Comparison of ENCODE assay signal across 18 cellular contexts in the genomic region with DNA sequence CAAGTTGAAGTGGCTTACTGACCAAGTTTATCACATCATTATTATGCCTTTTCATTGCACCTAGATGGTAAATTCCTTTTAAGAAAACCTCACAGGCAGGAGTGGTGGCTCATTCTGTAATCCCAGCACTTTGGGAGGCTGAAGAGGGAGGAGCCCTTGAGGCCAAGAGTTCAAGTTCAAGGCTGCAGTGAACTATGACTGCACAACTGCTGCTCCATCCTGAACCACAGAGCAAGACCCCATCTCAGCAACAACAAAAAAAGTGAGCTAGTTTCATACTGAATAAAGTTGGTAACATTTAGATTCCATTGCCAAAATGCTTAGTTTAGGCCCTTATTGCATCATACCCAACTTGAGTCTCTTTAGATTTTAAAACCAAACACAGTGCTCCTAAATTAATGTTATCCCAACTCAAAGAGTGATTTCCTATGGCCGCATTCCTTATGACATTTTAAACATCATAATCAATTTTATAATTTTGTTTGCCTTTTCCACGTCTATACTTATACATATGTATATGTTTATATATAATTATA. TPM values are rescaled to one million over a fixed set of nuclear protein-coding genes. Genes with fewer than 3 reads are reported as not detected.
DNase-seq lines count a peak whose midpoint lies in the region; ATAC-seq and TF ChIP-seq lines count a peak whose summit lies in the region.
"Had no signal": no experiment of that assay in that cellular context is flagged by ENCODE, and none has a peak within 500 bp of the region (broad histone marks: within the 10 kb centered on the region; RNA-seq: fewer than 3 reads in every experiment).

No MANE protein-coding gene starts in this region.

- H3K4me3 Mint-ChIP-seq in activated CD4-positive, alpha-beta memory T cell treated with anti-CD3 and anti-CD28 coated beads for 36 hours: no peak overlapping the region
- no peak overlapping the region for H3K4me3 Mint-ChIP-seq in activated CD4-positive, alpha-beta memory T cell treated with anti-CD3 and anti-CD28 coated beads, Interleukin-2, amount 10 ng/mL, durations not matched to agents 7 days and 5 days
- no peak overlapping the region for H3K4me3 Mint-ChIP-seq in activated B cell treated with CpG ODN at 0.5 μM for 24 hours
- H3K4me3 Mint-ChIP-seq in CD4-positive, alpha-beta memory T cell: peak overlapping the region in 1 of 8 donors; percentile 26

- no peak overlapping the region for H3K9ac ChIP-seq in DND-41 (ENCODE audit: low read depth, low read length)
- no peak overlapping the region for H3K9ac ChIP-seq in trophoblast cell (ENCODE audit: low read length)
- H3K9ac ChIP-seq: GM23248 had no signal

- no peak overlapping the region for H3K18ac ChIP-seq in trophoblast cell (ENCODE audit: low read length)

- peaks cover 98% of the 10 kb centered on the region for H3K79me2 ChIP-seq in DND-41 (ENCODE audit: insufficient read depth, low read length)
- H3K79me2 ChIP-seq in trophoblast cell (ENCODE audit: control insufficient read depth, insufficient read depth, low read length, poor library complexity): peaks cover 7% of the 10 kb centered on the region

- H3K14ac ChIP-seq in trophoblast cell (ENCODE audit: low read length): no peak overlapping the region

- H3K27ac ChIP-seq in DND-41 (ENCODE audit: low read length) (no peak overlapping the region), trophoblast cell (ENCODE audit: low read depth, low read length) (no peak overlapping the region)
- no peak overlapping the region for H3K27ac ChIP-seq in CD4-positive, alpha-beta memory T cell (ENCODE audit: low read depth, low read length)
- H3K27ac ChIP-seq: C4-2B, GM23248, HL-60, PC-9 had no signal

- no peaks in the 10 kb centered on the region for H3K27me3 Mint-ChIP-seq in activated CD4-positive, alpha-beta memory T cell treated with anti-CD3 and anti-CD28 coated beads for 36 hours
- no peaks in the 10 kb centered on the region for H3K27me3 Mint-ChIP-seq in activated CD4-positive, alpha-beta memory T cell treated with anti-CD3 and anti-CD28 coated beads, Interleukin-2, amount 10 ng/mL, durations not matched to agents 7 days and 5 days
- H3K27me3 Mint-ChIP-seq in activated B cell treated with CpG ODN at 0.5 μM for 24 hours: no peaks in the 10 kb centered on the region
- no peaks in the 10 kb centered on the region for H3K27me3 Mint-ChIP-seq in CD4-positive, alpha-beta memory T cell

- H3K4me3 ChIP-seq in DND-41 (ENCODE audit: low read depth in 1 of 2, low read length in 2 of 2) (no peak overlapping the region), trophoblast cell (ENCODE audit: low read depth, low read length) (no peak overlapping the region)
- H3K4me3 ChIP-seq in CD4-positive, alpha-beta memory T cell (ENCODE audit: low read length in 2 of 2): no peak overlapping the region
- H3K4me3 ChIP-seq: GM23248, PC-9 had no signal

- intact Hi-C loops in activated CD4-positive, alpha-beta memory T cell treated with anti-CD3 and anti-CD28 coated beads for 36 hours (cut with micrococcal nuclease): no loop called here
- intact Hi-C loops in activated B cell treated with CpG ODN at 0.5 μM for 24 hours (cut with micrococcal nuclease): no loop called here
- intact Hi-C loops in CD4-positive, alpha-beta memory T cell (cut with micrococcal nuclease): no loop called here

- H2AFZ ChIP-seq in DND-41 (ENCODE audit: low read depth, low read length) (no peak overlapping the region), trophoblast cell (ENCODE audit: insufficient read depth, low read length, poor library complexity) (no peak overlapping the region)
- H2AFZ ChIP-seq: GM23248, PC-9 had no signal

- POLR2A ChIA-PET in activated CD4-positive, alpha-beta memory T cell treated with anti-CD3 and anti-CD28 coated beads for 36 hours (lab: Charles Lee): no interaction called here
- POLR2A ChIA-PET in activated CD4-positive, alpha-beta memory T cell treated with anti-CD3 and anti-CD28 coated beads, Interleukin-2, amount 10 ng/mL, durations not matched to agents 7 days and 5 days (lab: Charles Lee): no interaction called here
- POLR2A ChIA-PET in activated B cell treated with CpG ODN at 0.5 μM for 24 hours (lab: Charles Lee): no interaction called here
- POLR2A ChIA-PET in CD4-positive, alpha-beta memory T cell (lab: Charles Lee; ENCODE audit: partially characterized antibody): no interaction called here

- ATAC-seq in DND-41 (ENCODE audit: insufficient read depth, low read depth): 0 out of 3 replicates have a peak, but pooled peaks have one; percentile 29
- no peak for ATAC-seq in activated B cell treated with CpG ODN at 0.5 μM for 24 hours (ENCODE audit: low read depth)

- H4K8ac ChIP-seq in trophoblast cell (ENCODE audit: low read depth, low read length): no peak overlapping the region

- no peaks in the 10 kb centered on the region for H3K4me1 ChIP-seq in DND-41 (ENCODE audit: insufficient read depth, low read length)
- peaks cover 0 to 2% of the 10 kb centered on the region in 2 experiments for H3K4me1 ChIP-seq in trophoblast cell (ENCODE audit: control insufficient read depth in 1 of 2, insufficient read depth in 2 of 2, low read length in 2 of 2)
- H3K4me1 ChIP-seq in CD4-positive, alpha-beta memory T cell (ENCODE audit: insufficient read depth, low read length): peaks cover 26% of the 10 kb centered on the region

- H4K12ac ChIP-seq in trophoblast cell (ENCODE audit: low read depth, low read length): no peak overlapping the region

- CTCF ChIA-PET in activated CD4-positive, alpha-beta memory T cell treated with anti-CD3 and anti-CD28 coated beads for 36 hours (lab: Charles Lee): no interaction called here
- CTCF ChIA-PET in activated CD4-positive, alpha-beta memory T cell treated with anti-CD3 and anti-CD28 coated beads, Interleukin-2, amount 10 ng/mL, durations not matched to agents 7 days and 5 days (lab: Charles Lee): no interaction called here
- CTCF ChIA-PET in activated B cell treated with CpG ODN at 0.5 μM for 24 hours (lab: Charles Lee): no interaction called here
- CTCF ChIA-PET in CD4-positive, alpha-beta memory T cell (lab: Charles Lee; ENCODE audit: partially characterized antibody): no interaction called here

- H3K27me3 ChIP-seq in DND-41 (ENCODE audit: insufficient read depth, low read length, poor library complexity) (no peaks in the 10 kb centered on the region), trophoblast cell (ENCODE audit: insufficient read depth, low read length) (no peaks in the 10 kb centered on the region)
- no peaks in the 10 kb centered on the region for H3K27me3 ChIP-seq in CD4-positive, alpha-beta memory T cell (ENCODE audit: insufficient read depth, low read length)

- H3K9me3 ChIP-seq in DND-41 (ENCODE audit: insufficient read depth, low read length, severe bottlenecking) (no peaks in the 10 kb centered on the region), trophoblast cell (ENCODE audit: insufficient read depth, low read depth, low read length) (no peaks in the 10 kb centered on the region)
- H3K9me3 ChIP-seq in CD4-positive, alpha-beta memory T cell (ENCODE audit: control insufficient read depth in 1 of 2, low read length in 2 of 2): no peaks in the 10 kb centered on the region

- H2BK5ac ChIP-seq in trophoblast cell (ENCODE audit: low read depth, low read length, poor library complexity): no peak overlapping the region

- H3K9me3 Mint-ChIP-seq in activated CD4-positive, alpha-beta memory T cell treated with anti-CD3 and anti-CD28 coated beads for 36 hours: no peaks in the 10 kb centered on the region
- no peaks in the 10 kb centered on the region for H3K9me3 Mint-ChIP-seq in activated CD4-positive, alpha-beta memory T cell treated with anti-CD3 and anti-CD28 coated beads, Interleukin-2, amount 10 ng/mL, durations not matched to agents 7 days and 5 days
- no peaks in the 10 kb centered on the region for H3K9me3 Mint-ChIP-seq in activated B cell treated with CpG ODN at 0.5 μM for 24 hours
- H3K9me3 Mint-ChIP-seq in CD4-positive, alpha-beta memory T cell: peaks cover 0 to 2% (median 0%) of the 10 kb centered on the region in 8 donors

- no peak overlapping the region for H2BK120ac ChIP-seq in trophoblast cell (ENCODE audit: insufficient read depth, low read length, poor library complexity)

- peaks cover 12% of the 10 kb centered on the region; the same call in 1 of the 2 replicates for H3K36me3 ChIP-seq in DND-41 (ENCODE audit: insufficient read depth, low read length)
- H3K36me3 ChIP-seq in trophoblast cell (ENCODE audit: control insufficient read depth in 1 of 2, insufficient read depth in 2 of 2, low read length in 2 of 2): peaks cover 0 to 2% of the 10 kb centered on the region in 2 experiments
- no peaks in the 10 kb centered on the region for H3K36me3 ChIP-seq in CD4-positive, alpha-beta memory T cell (ENCODE audit: insufficient read depth, low read length)

- H3K23ac ChIP-seq in trophoblast cell (ENCODE audit: low read length): no peak overlapping the region

- no peak overlapping the region for H4K91ac ChIP-seq in trophoblast cell (ENCODE audit: low read depth, low read length)

- 100% methylated on average over 1 of the region's 2 CpGs for WGBS in trophoblast cell (ENCODE audit: extremely low coverage, insufficient coverage, insufficient read length)

- peaks cover 81% of the 10 kb centered on the region for H4K20me1 ChIP-seq in DND-41 (ENCODE audit: insufficient read depth, low read length)

- no peak overlapping the region for H2AK5ac ChIP-seq in trophoblast cell (ENCODE audit: low read length)

- DNase-seq in activated CD4-positive, alpha-beta memory T cell treated with anti-CD3 and anti-CD28 coated beads for 36 hours: no peak
- no peak for DNase-seq in activated CD4-positive, alpha-beta memory T cell treated with anti-CD3 and anti-CD28 coated beads, Interleukin-2, amount 10 ng/mL, durations not matched to agents 7 days and 5 days
- DNase-seq in DND-41 (no peak), activated B cell treated with CpG ODN at 0.5 μM for 24 hours (no peak), trophoblast cell (no peak), EL (no peak)
- DNase-seq in CD4-positive, alpha-beta memory T cell: no peak
- DNase-seq in activated CD8-positive, alpha-beta memory T cell treated with anti-CD3 and anti-CD28 coated beads, Interleukin-2, amount 50 U/mL, for 48 hours: no peak
- DNase-seq: COR-L47, DMS153, GM23248, MM.1S, NCI-H1105, NCI-H187, NCI-H69, PC-9 had no signal

- H3K4me1 Mint-ChIP-seq in activated CD4-positive, alpha-beta memory T cell treated with anti-CD3 and anti-CD28 coated beads for 36 hours (ENCODE audit: low read depth): peaks cover 48% of the 10 kb centered on the region
- peaks cover 37% of the 10 kb centered on the region for H3K4me1 Mint-ChIP-seq in activated CD4-positive, alpha-beta memory T cell treated with anti-CD3 and anti-CD28 coated beads, Interleukin-2, amount 10 ng/mL, durations not matched to agents 7 days and 5 days
- H3K4me1 Mint-ChIP-seq in activated B cell treated with CpG ODN at 0.5 μM for 24 hours: peaks cover 67% of the 10 kb centered on the region
- peaks cover 41 to 66% (median 53%) of the 10 kb centered on the region in 4 donors for H3K4me1 Mint-ChIP-seq in CD4-positive, alpha-beta memory T cell

- peak overlapping the region; percentile 30 for H3K27ac Mint-ChIP-seq in activated CD4-positive, alpha-beta memory T cell treated with anti-CD3 and anti-CD28 coated beads for 36 hours
- H3K27ac Mint-ChIP-seq in activated CD4-positive, alpha-beta memory T cell treated with anti-CD3 and anti-CD28 coated beads, Interleukin-2, amount 10 ng/mL, durations not matched to agents 7 days and 5 days: no peak overlapping the region
- peak overlapping the region; percentile 59 for H3K27ac Mint-ChIP-seq in activated B cell treated with CpG ODN at 0.5 μM for 24 hours
- peak overlapping the region in 2 of 7 donors; percentile 12 to 67 for H3K27ac Mint-ChIP-seq in CD4-positive, alpha-beta memory T cell

- peak overlapping the region; percentile 12 for H3K4ac ChIP-seq in trophoblast cell (ENCODE audit: low read depth, low read length)

- no peak overlapping the region for H2BK12ac ChIP-seq in trophoblast cell (ENCODE audit: low read length)

- TF ChIP-seq CTCF in DND-41 (IDR thresholded peaks at IDR 0.05; ENCODE audit: borderline replicate concordance, extremely low read depth, low read length, poor library complexity, severe bottlenecking) (no peak), activated B cell treated with CpG ODN at 0.5 μM for 24 hours (IDR thresholded peaks at IDR 0.05) (no peak)

- H3K79me1 ChIP-seq in trophoblast cell (ENCODE audit: low read length): no peaks in the 10 kb centered on the region

- H3K4me2 ChIP-seq in DND-41 (ENCODE audit: insufficient read depth, low read length) (no peak overlapping the region), trophoblast cell (ENCODE audit: low read length) (no peak overlapping the region)
- H3K4me2 ChIP-seq: PC-9 had no signal

- H3K36me3 Mint-ChIP-seq in activated CD4-positive, alpha-beta memory T cell treated with anti-CD3 and anti-CD28 coated beads for 36 hours: peaks cover 9% of the 10 kb centered on the region
- peaks cover 24% of the 10 kb centered on the region for H3K36me3 Mint-ChIP-seq in activated CD4-positive, alpha-beta memory T cell treated with anti-CD3 and anti-CD28 coated beads, Interleukin-2, amount 10 ng/mL, durations not matched to agents 7 days and 5 days (ENCODE audit: low read depth)
- peaks cover 10% of the 10 kb centered on the region for H3K36me3 Mint-ChIP-seq in activated B cell treated with CpG ODN at 0.5 μM for 24 hours (ENCODE audit: low read depth)
- H3K36me3 Mint-ChIP-seq in CD4-positive, alpha-beta memory T cell: peaks cover 1 to 5% of the 10 kb centered on the region in 2 donors

RNA-seq across cellular contexts. Expression of gene PDS5A, which starts 36.0 kb away (rescaled TPM):
- 100 to 1,000 TPM; 101 to 103 TPM for total RNA-seq in activated CD4-positive, alpha-beta memory T cell treated with anti-CD3 and anti-CD28 coated beads for 36 hours
- 10 to 100 TPM; 97.8 to 99.6 TPM for total RNA-seq in activated CD4-positive, alpha-beta memory T cell treated with anti-CD3 and anti-CD28 coated beads, Interleukin-2, amount 10 ng/mL, durations not matched to agents 7 days and 5 days
- 91.9 and 103 TPM in 2 replicates for total RNA-seq in activated B cell treated with CpG ODN at 0.5 μM for 24 hours
- 32.5 and 33.8 TPM in 2 replicates for polyA plus RNA-seq in trophoblast cell (2013)
- total RNA-seq in CD4-positive, alpha-beta memory T cell: 10 to 100 TPM; 96.9 to 97.6 TPM
- polyA plus RNA-seq in CD4-positive, alpha-beta memory T cell: 10 to 100 TPM; 27.4 to 56.6 TPM
